15 cellular contexts compared by ENCODE assay signal in the genomic region with DNA sequence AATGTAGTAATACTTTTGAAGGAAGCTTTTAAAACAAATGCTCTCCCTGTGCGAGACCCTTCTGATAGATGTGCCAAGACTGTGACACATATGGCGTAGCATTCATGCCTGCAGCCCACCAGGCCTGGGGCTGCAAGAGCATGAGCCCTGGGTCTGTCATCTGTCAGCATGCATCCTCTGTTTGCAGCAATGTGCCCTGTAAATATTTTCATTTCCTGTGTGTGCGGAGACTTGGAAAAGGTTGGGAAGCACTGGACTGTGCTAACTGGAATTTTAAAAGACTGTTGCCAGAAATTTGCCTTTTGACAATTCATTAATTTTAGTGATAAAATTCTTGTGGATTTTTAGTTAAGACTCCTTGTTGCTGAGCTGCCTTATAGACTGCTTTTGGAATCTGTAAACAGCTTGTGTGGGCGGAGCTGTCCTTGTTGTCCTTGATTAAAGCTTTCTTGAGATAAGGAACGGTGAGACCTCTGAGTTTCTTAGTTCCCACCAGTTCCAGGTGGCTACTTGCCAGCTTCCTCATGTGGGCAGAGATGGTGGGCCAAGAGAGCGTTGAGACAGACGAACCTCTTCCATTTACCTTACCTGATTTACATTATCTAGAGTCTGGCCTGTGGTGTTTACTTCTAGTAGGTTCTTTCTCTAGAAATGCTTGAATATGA. TPM values are rescaled to one million over a fixed set of nuclear protein-coding genes. Genes with fewer than 3 reads are reported as not detected.
A peak's percentile ranks its signal among the peaks of the same experiment; 100 is the strongest.
DNase-seq lines count a peak whose midpoint lies in the region; FAIRE-seq and TF ChIP-seq lines count a peak whose summit lies in the region.
"Had no signal": no experiment of that assay in that cellular context is flagged by ENCODE, and none has a peak within 500 bp of the region (broad histone marks: within the 10 kb centered on the region; RNA-seq: fewer than 3 reads in every experiment).

No MANE protein-coding gene starts in this region.

- H3K4me3 ChIP-seq in testis, result no peak overlapping the region
- H3K4me3 ChIP-seq: sigmoid colon had no signal

- peaks cover 51% of the 10 kb centered on the region for H3K4me1 ChIP-seq in testis

- 38 to 41% methylated on average over 5 to 7 of the region's 7 CpGs for WGBS in testis, 2 donors

- peak overlapping the region; percentile 85 to 90 for H3K27ac ChIP-seq in testis
- H3K27ac ChIP-seq: sigmoid colon had no signal

- H3K36me3 ChIP-seq in testis (ENCODE audit: low read depth, missing control alignments), result no peaks in the 10 kb centered on the region

- no peak for TF ChIP-seq POLR2A in testis (IDR thresholded peaks at IDR 0.05)

- no peak for FAIRE-seq in RCC 7860 (lab: Jason Lieb, UNC)

- intact Hi-C loops in testis (cut with DNase I; ENCODE audit: low total_unique reads), result no loop called here

- no peaks in the 10 kb centered on the region for H3K27me3 ChIP-seq in testis
- H3K27me3 ChIP-seq: sigmoid colon had no signal

- DNase-seq in NCI-H2171 (lab: John Stamatoyannopoulos, UW), result peak; percentile 28
- peak; percentile 17 for DNase-seq in cerebellum (ENCODE audit: low spot score)
- DNase-seq in lung microvascular endothelial cell (ENCODE audit: low read depth in 2 of 2), result peak; percentile 40 to 57
- peak; percentile 84 for DNase-seq in testis
- DNase-seq in RCC 7860 (ENCODE audit: low spot score), result no peak
- DNase-seq in cerebellar nuclear complex (lab: John Stamatoyannopoulos, UW), result no peak
- DNase-seq in amniotic stem cell (lab: John Stamatoyannopoulos, UW), result no peak
- DNase-seq: activated CD4-positive, CD25-positive, alpha-beta regulatory T cell; activated naive CD8-positive, alpha-beta T cell treated with anti-CD3 and anti-CD28 coated beads for 36 hours; CD8-positive, alpha-beta memory T cell; H7; naive B cell; sigmoid colon; stimulated activated naive CD4-positive, alpha-beta T cell treated with Interleukin-2 at 50 U/mL for 16 hours; SW 1271 had no signal

- H3K9me3 ChIP-seq in testis, result no peaks in the 10 kb centered on the region
- H3K9me3 ChIP-seq: sigmoid colon had no signal

- TF ChIP-seq CTCF in testis (IDR thresholded peaks at IDR 0.05), result no peak

RNA-seq across cellular contexts. Expression of gene MARK3, which starts 23.4 kb away (rescaled TPM):
- total RNA-seq in cerebellum (153 TPM), lung microvascular endothelial cell (37.3 and 49.4 TPM in 2 replicates), testis (100 to 1,000 TPM; 172 to 198 TPM)
- polyA plus RNA-seq in testis (ENCODE audit: insufficient read depth, low read depth, low replicate concordance), result 93.9 TPM

Comparison
In these comparisons a context has a peak if more than half of its experiments do, and no peak if none do; other contexts are left out.
1. DNase-seq: peak in NCI-H2171 (single experiment), cerebellum (single experiment), lung microvascular endothelial cell (2 of 2) and testis (single experiment); none in RCC 7860 (single experiment), cerebellar nuclear complex (0 of 2) and amniotic stem cell (single experiment).